Comparison of ENCODE assay signal across 24 cellular contexts in the genomic region with DNA sequence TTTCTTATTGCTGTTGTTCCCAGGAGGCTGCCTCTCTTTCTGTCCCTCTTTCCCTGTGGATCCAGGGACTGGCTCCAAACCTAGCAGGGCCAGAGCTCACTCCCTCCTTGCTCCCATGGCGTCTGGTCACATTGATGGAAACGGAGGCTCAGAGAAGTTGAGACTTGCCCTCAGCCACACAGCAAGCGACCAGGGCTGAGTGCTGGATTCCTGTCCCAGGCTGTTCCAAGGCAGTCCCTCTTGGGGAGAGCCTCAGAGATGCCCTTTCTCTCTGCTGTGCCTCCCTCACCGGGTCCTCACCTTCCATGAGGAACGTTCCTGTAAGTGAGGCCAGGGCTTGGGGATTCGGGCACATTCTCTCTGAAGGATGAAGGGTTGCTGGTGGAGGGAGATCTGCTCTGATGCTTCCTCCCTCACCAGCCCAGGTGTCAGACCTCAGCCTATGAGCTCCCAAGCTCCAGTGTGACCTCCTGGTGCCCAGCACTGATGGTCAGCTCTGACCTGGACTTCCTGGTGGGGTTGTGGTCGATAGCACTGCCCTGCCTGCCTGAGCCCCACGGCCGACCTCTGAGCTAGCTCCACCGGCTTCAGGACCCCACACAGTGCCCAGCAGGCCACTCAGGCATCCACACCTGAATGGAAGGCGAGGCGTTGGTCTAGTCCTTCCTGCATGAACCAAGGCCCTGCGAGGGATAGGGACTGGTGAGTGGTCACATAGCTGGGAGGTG. TPM values are rescaled to one million over a fixed set of nuclear protein-coding genes. Genes with fewer than 3 reads are reported as not detected.
DNase-seq lines count a peak whose midpoint lies in the region; ATAC-seq and TF ChIP-seq lines count a peak whose summit lies in the region.
"Had no signal": no experiment of that assay in that cellular context is flagged by ENCODE, and none has a peak within 500 bp of the region (broad histone marks: within the 10 kb centered on the region; RNA-seq: fewer than 3 reads in every experiment).

No MANE protein-coding gene starts in this region.

- no peaks in the 10 kb centered on the region for H4K20me1 ChIP-seq in osteoblast (ENCODE audit: insufficient read depth, low read length)

- H3K27ac Mint-ChIP-seq in activated CD4-positive, alpha-beta memory T cell treated with anti-CD3 and anti-CD28 coated beads for 36 hours: no peak overlapping the region
- no peak overlapping the region for H3K27ac Mint-ChIP-seq in activated CD4-positive, alpha-beta memory T cell treated with anti-CD3 and anti-CD28 coated beads, Interleukin-2, amount 10 ng/mL, durations not matched to agents 7 days and 5 days
- peak overlapping the region; percentile 60 for H3K27ac Mint-ChIP-seq in stimulated activated effector memory CD8-positive, alpha-beta T cell treated with anti-CD3 and anti-CD28 coated beads, Interleukin-12 subunit alpha, Interleukin-12 subunit beta, amount 100 ng/mL, for 72 hours
- H3K27ac Mint-ChIP-seq: dendritic cell treated with granulocyte-macrophage colony-stimulating factor and Interleukin-4, amounts not matched to agents 40 ng/mL and 50 ng/mL, for 4 days had no signal

- CTCF ChIA-PET in activated CD4-positive, alpha-beta memory T cell treated with anti-CD3 and anti-CD28 coated beads for 36 hours (lab: Charles Lee): interaction anchor here (0.9 to 1.3 kb wide), 4 partner anchors 10 to 75 kb away, joined by 3 to 4 read pairs (median 3); no protein-coding TSS in a partner anchor
- CTCF ChIA-PET in activated CD4-positive, alpha-beta memory T cell treated with anti-CD3 and anti-CD28 coated beads, Interleukin-2, amount 10 ng/mL, durations not matched to agents 7 days and 5 days (lab: Charles Lee): no interaction called here

- H3K4me1 Mint-ChIP-seq in activated CD4-positive, alpha-beta memory T cell treated with anti-CD3 and anti-CD28 coated beads for 36 hours (ENCODE audit: low read depth): peaks cover 43% of the 10 kb centered on the region
- H3K4me1 Mint-ChIP-seq in activated CD4-positive, alpha-beta memory T cell treated with anti-CD3 and anti-CD28 coated beads, Interleukin-2, amount 10 ng/mL, durations not matched to agents 7 days and 5 days: peaks cover 16% of the 10 kb centered on the region
- peaks cover 28% of the 10 kb centered on the region for H3K4me1 Mint-ChIP-seq in stimulated activated effector memory CD8-positive, alpha-beta T cell treated with anti-CD3 and anti-CD28 coated beads, Interleukin-12 subunit alpha, Interleukin-12 subunit beta, amount 100 ng/mL, for 72 hours

- H3K9me3 ChIP-seq in effector memory CD4-positive, alpha-beta T cell (ENCODE audit: control insufficient read depth, low read length): peaks cover 16% of the 10 kb centered on the region
- no peaks in the 10 kb centered on the region for H3K9me3 ChIP-seq in osteoblast (ENCODE audit: low read depth, low read length)
- H3K9me3 ChIP-seq: psoas muscle, testis had no signal

- H3K27ac ChIP-seq in effector memory CD4-positive, alpha-beta T cell (ENCODE audit: insufficient read depth, low read length, poor library complexity, severe bottlenecking): peak overlapping the region; percentile 57
- no peak overlapping the region for H3K27ac ChIP-seq in osteoblast (ENCODE audit: low read depth, low read length)
- H3K27ac ChIP-seq: psoas muscle, testis had no signal

- H3K36me3 ChIP-seq in H7 (replicated peaks; ENCODE audit: control insufficient read depth, insufficient read depth, low read length): no peaks in the 10 kb centered on the region
- H3K36me3 ChIP-seq in effector memory CD4-positive, alpha-beta T cell (ENCODE audit: control insufficient read depth, insufficient read depth, low read length): no peaks in the 10 kb centered on the region
- H3K36me3 ChIP-seq in osteoblast (ENCODE audit: insufficient read depth, low read length): no peaks in the 10 kb centered on the region

- H3K79me2 ChIP-seq in osteoblast (ENCODE audit: insufficient read depth, low read length): no peaks in the 10 kb centered on the region

- H3K9me3 Mint-ChIP-seq in activated CD4-positive, alpha-beta memory T cell treated with anti-CD3 and anti-CD28 coated beads for 36 hours: peaks cover 16% of the 10 kb centered on the region
- H3K9me3 Mint-ChIP-seq in activated CD4-positive, alpha-beta memory T cell treated with anti-CD3 and anti-CD28 coated beads, Interleukin-2, amount 10 ng/mL, durations not matched to agents 7 days and 5 days: peaks cover 7% of the 10 kb centered on the region
- peaks cover 6% of the 10 kb centered on the region for H3K9me3 Mint-ChIP-seq in stimulated activated effector memory CD8-positive, alpha-beta T cell treated with anti-CD3 and anti-CD28 coated beads, Interleukin-12 subunit alpha, Interleukin-12 subunit beta, amount 100 ng/mL, for 72 hours
- H3K9me3 Mint-ChIP-seq: dendritic cell treated with granulocyte-macrophage colony-stimulating factor and Interleukin-4, amounts not matched to agents 40 ng/mL and 50 ng/mL, for 4 days; neural crest cell had no signal

- in situ Hi-C loops in GM13976 (cut with MboI; ENCODE audit: low sequenced_read_pairs, unreplicated experiment): no loop called here

- peak; percentile 7 for DNase-seq in activated CD4-positive, alpha-beta memory T cell treated with anti-CD3 and anti-CD28 coated beads for 36 hours
- DNase-seq in activated CD4-positive, alpha-beta memory T cell treated with anti-CD3 and anti-CD28 coated beads, Interleukin-2, amount 10 ng/mL, durations not matched to agents 7 days and 5 days: no peak
- DNase-seq in H7 (peak; percentile 19), osteoblast (ENCODE audit: insufficient read length, low spot score, missing footprints) (no peak), GM13976 (ENCODE audit: low spot score) (no peak)
- DNase-seq in effector memory CD4-positive, alpha-beta T cell: no peak
- DNase-seq in stimulated activated effector memory CD8-positive, alpha-beta T cell treated with anti-CD3 and anti-CD28 coated beads, Interleukin-12 subunit alpha, Interleukin-12 subunit beta, amount 100 ng/mL, for 72 hours (ENCODE audit: low spot score in 2 of 2): no peak
- DNase-seq: activated gamma-delta T cell, AML-193, amygdala, midbrain, NCI-H1105 treated with DMSO at 0.1 percent for 48 hours, NCI-H2081, OCI-M1, psoas muscle, Right ventricle myocardium superior, testis had no signal

- POLR2A ChIA-PET in activated CD4-positive, alpha-beta memory T cell treated with anti-CD3 and anti-CD28 coated beads for 36 hours (lab: Charles Lee): interaction anchor here (0.7 kb wide), 1 partner anchor 10 kb away, joined by 4 read pairs; no protein-coding TSS in a partner anchor
- POLR2A ChIA-PET in activated CD4-positive, alpha-beta memory T cell treated with anti-CD3 and anti-CD28 coated beads, Interleukin-2, amount 10 ng/mL, durations not matched to agents 7 days and 5 days (lab: Charles Lee): interaction anchor here (3.6 kb wide), 1 partner anchor 11 kb away, joined by 26 read pairs; no protein-coding TSS in a partner anchor

- no peak for ATAC-seq in stimulated activated effector memory CD8-positive, alpha-beta T cell treated with anti-CD3 and anti-CD28 coated beads, Interleukin-12 subunit alpha, Interleukin-12 subunit beta, amount 100 ng/mL, for 72 hours
- no peak for ATAC-seq in HG03460 (IDR thresholded peaks at IDR 0.05; ENCODE audit: unreplicated experiment)
- ATAC-seq: left lobe of liver, psoas muscle had no signal

- H2AFZ ChIP-seq in osteoblast (ENCODE audit: low read length): no peak overlapping the region

- no peaks in the 10 kb centered on the region for H3K27me3 Mint-ChIP-seq in activated CD4-positive, alpha-beta memory T cell treated with anti-CD3 and anti-CD28 coated beads for 36 hours
- no peaks in the 10 kb centered on the region for H3K27me3 Mint-ChIP-seq in activated CD4-positive, alpha-beta memory T cell treated with anti-CD3 and anti-CD28 coated beads, Interleukin-2, amount 10 ng/mL, durations not matched to agents 7 days and 5 days
- H3K27me3 Mint-ChIP-seq: dendritic cell treated with granulocyte-macrophage colony-stimulating factor and Interleukin-4, amounts not matched to agents 40 ng/mL and 50 ng/mL, for 4 days had no signal

- peaks cover 23% of the 10 kb centered on the region for H3K4me1 ChIP-seq in effector memory CD4-positive, alpha-beta T cell (ENCODE audit: control insufficient read depth, insufficient read depth, low read length, poor library complexity, severe bottlenecking)
- H3K4me1 ChIP-seq in osteoblast (ENCODE audit: insufficient read depth, low read length): no peaks in the 10 kb centered on the region
- H3K4me1 ChIP-seq: psoas muscle, testis had no signal

- H3K4me2 ChIP-seq in osteoblast (ENCODE audit: insufficient read depth, low read length): no peak overlapping the region

- no peaks in the 10 kb centered on the region for H3K27me3 ChIP-seq in H7 (ENCODE audit: control insufficient read depth, insufficient read depth, low read length)
- no peaks in the 10 kb centered on the region for H3K27me3 ChIP-seq in effector memory CD4-positive, alpha-beta T cell (replicated peaks; ENCODE audit: control insufficient read depth, insufficient read depth, low read length, poor library complexity, severe bottlenecking)
- H3K27me3 ChIP-seq in osteoblast (ENCODE audit: insufficient read depth, low read length): no peaks in the 10 kb centered on the region
- H3K27me3 ChIP-seq: testis had no signal

- H3K4me3 ChIP-seq in H7 (ENCODE audit: insufficient read depth, low read depth, low read length) (no peak overlapping the region), osteoblast (ENCODE audit: insufficient read depth, low read length) (no peak overlapping the region)
- no peak overlapping the region for H3K4me3 ChIP-seq in effector memory CD4-positive, alpha-beta T cell (ENCODE audit: insufficient read depth, low read depth, low read length, poor library complexity, severe bottlenecking)
- H3K4me3 ChIP-seq: psoas muscle, testis had no signal

- no peak overlapping the region for H3K4me3 Mint-ChIP-seq in activated CD4-positive, alpha-beta memory T cell treated with anti-CD3 and anti-CD28 coated beads for 36 hours
- no peak overlapping the region for H3K4me3 Mint-ChIP-seq in activated CD4-positive, alpha-beta memory T cell treated with anti-CD3 and anti-CD28 coated beads, Interleukin-2, amount 10 ng/mL, durations not matched to agents 7 days and 5 days
- H3K4me3 Mint-ChIP-seq in stimulated activated effector memory CD8-positive, alpha-beta T cell treated with anti-CD3 and anti-CD28 coated beads, Interleukin-12 subunit alpha, Interleukin-12 subunit beta, amount 100 ng/mL, for 72 hours: no peak overlapping the region
- H3K4me3 Mint-ChIP-seq: dendritic cell treated with granulocyte-macrophage colony-stimulating factor and Interleukin-4, amounts not matched to agents 40 ng/mL and 50 ng/mL, for 4 days; neural crest cell had no signal

- intact Hi-C loops in activated CD4-positive, alpha-beta memory T cell treated with anti-CD3 and anti-CD28 coated beads for 36 hours (cut with micrococcal nuclease): no loop called here

- H3K36me3 Mint-ChIP-seq in activated CD4-positive, alpha-beta memory T cell treated with anti-CD3 and anti-CD28 coated beads for 36 hours: peaks cover 8% of the 10 kb centered on the region
- peaks cover 26% of the 10 kb centered on the region for H3K36me3 Mint-ChIP-seq in activated CD4-positive, alpha-beta memory T cell treated with anti-CD3 and anti-CD28 coated beads, Interleukin-2, amount 10 ng/mL, durations not matched to agents 7 days and 5 days (ENCODE audit: low read depth)
- H3K36me3 Mint-ChIP-seq in stimulated activated effector memory CD8-positive, alpha-beta T cell treated with anti-CD3 and anti-CD28 coated beads, Interleukin-12 subunit alpha, Interleukin-12 subunit beta, amount 100 ng/mL, for 72 hours: peaks cover 2% of the 10 kb centered on the region

- TF ChIP-seq CTCF in osteoblast (IDR thresholded peaks at IDR 0.05; ENCODE audit: extremely low read depth, low read depth, low read length) (no peak), GM13976 (IDR thresholded peaks at IDR 0.05; ENCODE audit: borderline replicate concordance, control extremely low read depth, extremely low read depth, insufficient read depth, missing control alignments) (no peak)

RNA-seq across cellular contexts. Expression of gene SUN5, which starts 26.8 kb away (rescaled TPM):
- not detected for total RNA-seq in activated CD4-positive, alpha-beta memory T cell treated with anti-CD3 and anti-CD28 coated beads for 36 hours
- not detected for total RNA-seq in activated CD4-positive, alpha-beta memory T cell treated with anti-CD3 and anti-CD28 coated beads, Interleukin-2, amount 10 ng/mL, durations not matched to agents 7 days and 5 days
- total RNA-seq in H7 (2014; rRNA removed; shearing (Covaris generic)): not detected in 2 replicates
- not detected in 2 replicates for total RNA-seq in osteoblast
- total RNA-seq: A172, bronchial epithelial cell, left lobe of liver, M059J, neural crest cell, psoas muscle, Right ventricle myocardium superior had no signal

RNA-seq across cellular contexts. Expression of gene BPIFB2, which starts 30.1 kb away (rescaled TPM):
- not detected for total RNA-seq in activated CD4-positive, alpha-beta memory T cell treated with anti-CD3 and anti-CD28 coated beads for 36 hours
- total RNA-seq in activated CD4-positive, alpha-beta memory T cell treated with anti-CD3 and anti-CD28 coated beads, Interleukin-2, amount 10 ng/mL, durations not matched to agents 7 days and 5 days: not detected
- total RNA-seq in H7 (2014; rRNA removed; shearing (Covaris generic)): not detected in 2 replicates
- total RNA-seq in osteoblast: not detected in 2 replicates
- total RNA-seq: A172, bronchial epithelial cell, M059J, neural crest cell, psoas muscle, Right ventricle myocardium superior had no signal

RNA-seq across cellular contexts. Expression of gene BPIFB6, which starts 54.0 kb away (rescaled TPM):
- not detected for total RNA-seq in activated CD4-positive, alpha-beta memory T cell treated with anti-CD3 and anti-CD28 coated beads for 36 hours
- total RNA-seq in activated CD4-positive, alpha-beta memory T cell treated with anti-CD3 and anti-CD28 coated beads, Interleukin-2, amount 10 ng/mL, durations not matched to agents 7 days and 5 days: not detected
- not detected in 2 replicates for total RNA-seq in H7 (2014; rRNA removed; shearing (Covaris generic))
- not detected in 2 replicates for total RNA-seq in osteoblast
- total RNA-seq: A172, bronchial epithelial cell, left lobe of liver, M059J, neural crest cell, psoas muscle, Right ventricle myocardium superior had no signal

Comparison
In these comparisons a context has a peak if more than half of its experiments do, and no peak if none do; other contexts are left out.
1. DNase-seq: peak in activated CD4-positive, alpha-beta memory T cell treated with anti-CD3 and anti-CD28 coated beads for 36 hours (single experiment) and H7 (single experiment); none in activated CD4-positive, alpha-beta memory T cell treated with anti-CD3 and anti-CD28 coated beads, Interleukin-2, amount 10 ng/mL, durations not matched to agents 7 days and 5 days (single experiment), effector memory CD4-positive, alpha-beta T cell (0 of 3), stimulated activated effector memory CD8-positive, alpha-beta T cell treated with anti-CD3 and anti-CD28 coated beads, Interleukin-12 subunit alpha, Interleukin-12 subunit beta, amount 100 ng/mL, for 72 hours (0 of 2), osteoblast (single experiment) and GM13976 (single experiment).